ENCODE assay signal across 8 cellular contexts in the genomic region with DNA sequence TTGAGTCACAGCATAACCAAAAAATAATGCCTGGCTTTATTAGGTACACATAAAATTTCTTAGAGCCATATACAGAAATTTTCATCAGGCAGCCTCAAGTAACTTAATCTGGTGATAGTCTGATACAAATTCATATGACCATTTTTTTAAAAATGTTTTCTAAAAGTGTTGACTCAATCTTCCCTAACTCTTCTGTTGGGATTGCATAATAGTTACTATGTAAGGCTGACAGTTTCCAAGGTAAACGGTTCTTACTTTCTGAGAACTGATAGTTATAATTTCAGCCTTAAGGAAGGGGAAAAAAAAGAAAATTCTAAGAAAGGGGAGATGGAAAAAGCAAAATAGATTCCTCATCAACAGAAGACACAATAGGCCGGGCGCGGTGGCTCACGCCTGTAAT. TPM values are rescaled to one million over a fixed set of nuclear protein-coding genes. Genes with fewer than 3 reads are reported as not detected.
"Had no signal": no experiment of that assay in that cellular context is flagged by ENCODE, and none has a peak within 500 bp of the region (broad histone marks: within the 10 kb centered on the region; RNA-seq: fewer than 3 reads in every experiment).

No MANE protein-coding gene starts in this region.

RNA-seq across cellular contexts. Expression of a gene that starts 54.2 kb away (rescaled TPM):
- total RNA-seq: cardiac muscle cell had no signal

RNA-seq across cellular contexts. Expression of a gene that starts 58.4 kb away (rescaled TPM):
- total RNA-seq: activated CD4-positive, alpha-beta T cell treated with anti-CD3 and anti-CD28 coated beads, Interleukin-2, amount 10 ng/mL, durations not matched to agents 24 days and 14 days; activated CD8-positive, alpha-beta memory T cell treated with anti-CD3 and anti-CD28 coated beads, Interleukin-2, amount 10 ng/mL, durations not matched to agents 7 days and 5 days; activated T-helper 1 cell treated with anti-CD3 and anti-CD28 coated beads, Interleukin-12 subunit alpha, Interleukin-12 subunit beta, Interleukin-2, Interleukin-4 antibody, amounts not matched to agents 30 ng/mL and 10 ng/mL and 1 ng/mL, durations not matched to agents 14 hours and 24 hours and 36 hours; LHCN-M2; M059J; RPMI7951; T-helper 17 cell had no signal
